1 cellular context compared by ENCODE assay signal in the genomic region with DNA sequence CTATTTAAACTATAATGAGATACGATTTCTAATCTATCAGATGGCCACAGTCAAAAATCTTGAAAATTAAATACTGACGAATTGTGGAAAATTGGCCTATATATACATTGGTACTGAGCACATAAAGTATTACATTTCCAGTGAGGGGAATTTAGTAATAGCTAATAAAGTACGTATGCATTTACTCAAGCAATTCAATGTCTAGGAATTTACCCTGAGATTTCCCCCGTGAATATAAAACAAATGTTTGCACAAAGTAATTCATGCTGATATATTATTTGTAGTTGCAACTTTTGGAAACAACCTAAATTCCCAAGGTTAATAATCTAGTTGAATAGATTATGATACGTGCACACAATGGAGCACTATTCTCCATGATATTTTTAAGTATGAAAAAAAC.
A peak's percentile ranks its signal among the peaks of the same experiment; 100 is the strongest.
TF ChIP-seq lines count a peak whose summit lies in the region.

No MANE protein-coding gene starts in this region.

TF ChIP-seq in A549, 52 proteins besides CTCF, POLR2A, EP300 and RAD21:
- TF ChIP-seq FOSL2 (IDR thresholded peaks at IDR 0.05): no peak
- TF ChIP-seq FOSL2 (CRISPR knock-in tag; IDR thresholded peaks at IDR 0.05): peak; percentile 57; the same call in 1 of the 2 replicates
- no peak for TF ChIP-seq KDM5A (IDR thresholded peaks at IDR 0.05)
- TF ChIP-seq GATA3 (IDR thresholded peaks at IDR 0.05; ENCODE audit: borderline replicate concordance): peak; percentile 73; the same call in 1 of the 2 replicates
- TF ChIP-seq CEBPB (IDR thresholded peaks at IDR 0.05): peak in 1 of 2 experiments; percentile 72; a peak in 2 of 4 replicates
- TF ChIP-seq JUNB (IDR thresholded peaks at IDR 0.05): 0 out of 2 replicates have a peak, but pooled peaks have one; percentile 23
